Comparison of ENCODE assay signal across 8 cellular contexts in genomic region chr22:37887610-37888378, GRCh38. TPM values are rescaled to one million over a fixed set of nuclear protein-coding genes. Genes with fewer than 3 reads are reported as not detected.
DNase-seq lines count a peak whose midpoint lies in the region; ATAC-seq and TF ChIP-seq lines count a peak whose summit lies in the region.

No MANE protein-coding gene starts in this region.

- H3K4me3 Mint-ChIP-seq in activated naive CD4-positive, alpha-beta T cell treated with anti-CD3 and anti-CD28 coated beads, Interleukin-2, amount 50 U/mL, for 24 hours: no peak overlapping the region

- intact Hi-C loops in lower lobe of right lung (cut with DNase I) (no loop called here), vagina (cut with DNase I) (loop anchor here (5.0 to 10.0 kb wide), 2 partner anchors 47 to 80 kb away; no protein-coding TSS in a partner anchor)

- no peaks in the 10 kb centered on the region for H3K9me3 ChIP-seq in lower lobe of right lung
- no peaks in the 10 kb centered on the region for H3K9me3 ChIP-seq in vagina

- H3K4me1 Mint-ChIP-seq in activated naive CD4-positive, alpha-beta T cell treated with anti-CD3 and anti-CD28 coated beads, Interleukin-2, amount 50 U/mL, for 24 hours: peaks cover 16% of the 10 kb centered on the region

- H3K4me3 ChIP-seq in lower lobe of right lung (no peak overlapping the region), vagina (no peak overlapping the region)

- peaks cover 17% of the 10 kb centered on the region for H3K36me3 Mint-ChIP-seq in activated naive CD4-positive, alpha-beta T cell treated with anti-CD3 and anti-CD28 coated beads, Interleukin-2, amount 50 U/mL, for 24 hours

- H3K36me3 ChIP-seq in lower lobe of right lung (peaks cover 82% of the 10 kb centered on the region), vagina (peaks cover 0 to 26% of the 10 kb centered on the region in 2 donors)

- H3K4me1 ChIP-seq in lower lobe of right lung (peaks cover 21% of the 10 kb centered on the region), vagina (peaks cover 46% of the 10 kb centered on the region)

- H3K27me3 ChIP-seq in lower lobe of right lung (ENCODE audit: low read depth): no peaks in the 10 kb centered on the region
- H3K27me3 ChIP-seq in vagina: no peaks in the 10 kb centered on the region

- no peaks in the 10 kb centered on the region for H3K9me3 Mint-ChIP-seq in activated naive CD4-positive, alpha-beta T cell treated with anti-CD3 and anti-CD28 coated beads, Interleukin-2, amount 50 U/mL, for 24 hours

- TF ChIP-seq CTCF in lower lobe of right lung (IDR thresholded peaks at IDR 0.05) (peak; percentile 54), vagina (IDR thresholded peaks at IDR 0.05) (peak in 2 of 3 experiments; percentile 48 to 54)

- TF ChIP-seq POLR2A in vagina (IDR thresholded peaks at IDR 0.05): no peak

- peak; percentile 61 to 70 for ATAC-seq in lower lobe of right lung

- peak overlapping the region; percentile 48 for H3K27ac ChIP-seq in lower lobe of right lung
- H3K27ac ChIP-seq in vagina: peak overlapping the region; percentile 78

- no peak for DNase-seq in activated naive CD4-positive, alpha-beta T cell treated with anti-CD3 and anti-CD28 coated beads, Interleukin-2, amount 50 U/mL, for 16 hours
- DNase-seq in cerebellum (ENCODE audit: low spot score) (peak; percentile 60), lower lobe of right lung (no peak), vagina (ENCODE audit: extremely low spot score in 2 of 2) (no peak), H4 (ENCODE audit: low spot score) (no peak), DMS153 treated with DMSO at 0.1 percent for 48 hours (lab: John Stamatoyannopoulos, UW; ENCODE audit: unreplicated experiment) (no peak), NCI-H69 (lab: John Stamatoyannopoulos, UW) (no peak)

- H3K27me3 Mint-ChIP-seq in activated naive CD4-positive, alpha-beta T cell treated with anti-CD3 and anti-CD28 coated beads, Interleukin-2, amount 50 U/mL, for 24 hours: no peaks in the 10 kb centered on the region

- H3K27ac Mint-ChIP-seq in activated naive CD4-positive, alpha-beta T cell treated with anti-CD3 and anti-CD28 coated beads, Interleukin-2, amount 50 U/mL, for 24 hours: peak overlapping the region; percentile 56

RNA-seq across cellular contexts. Expression of gene MICALL1, which starts 18.3 kb away (rescaled TPM):
- total RNA-seq in cerebellum (16.8 TPM), lower lobe of right lung (32.2 TPM), vagina (112 TPM)
- 11.6 and 17.2 TPM in 2 replicates for total RNA-seq in H4 (2014; rRNA removed; shearing (Covaris generic))

RNA-seq across cellular contexts. Expression of gene EIF3L, which starts 38.6 kb away (rescaled TPM):
- total RNA-seq in cerebellum (387 TPM), lower lobe of right lung (385 TPM), vagina (338 TPM)
- 478 and 514 TPM in 2 replicates for total RNA-seq in H4 (2014; rRNA removed; shearing (Covaris generic))

RNA-seq across cellular contexts. Expression of gene ANKRD54, which starts 43.7 kb away (rescaled TPM):
- total RNA-seq in cerebellum (17.9 TPM), lower lobe of right lung (18.3 TPM), vagina (56.7 TPM)
- total RNA-seq in H4 (2014; rRNA removed; shearing (Covaris generic)): 18.3 and 19.5 TPM in 2 replicates
